ENCODE assay signal across 1 cellular context in genomic region chr2:110853516-110853915, GRCh38.
TF ChIP-seq lines count a peak whose summit lies in the region.

No MANE protein-coding gene starts in this region.

TF ChIP-seq in GM12878, 131 proteins besides CTCF, POLR2A, EP300 and RAD21 (continued from another document):
- TF ChIP-seq ZBTB11 (CRISPR knock-in tag; IDR thresholded peaks at IDR 0.05) (no peak), CEBPB (IDR thresholded peaks at IDR 0.05; ENCODE audit: borderline replicate concordance in 1 of 2, low read depth in 2 of 2, low read length in 2 of 2) (no peak), HSF1 (IDR thresholded peaks at IDR 0.05; ENCODE audit: low read depth, low read length) (no peak), TBL1XR1 (IDR thresholded peaks at IDR 0.05; ENCODE audit: low read depth, low read length) (no peak), MTA2 (IDR thresholded peaks at IDR 0.05; ENCODE audit: low read depth) (no peak), IKZF1 (conservative IDR thresholded peaks at IDR 0.05) (no peak), ESRRA (IDR thresholded peaks at IDR 0.05; ENCODE audit: low read length) (no peak), HCFC1 (IDR thresholded peaks at IDR 0.05; ENCODE audit: low read length) (no peak), BHLHE40 (IDR thresholded peaks at IDR 0.05; ENCODE audit: borderline replicate concordance in 1 of 2, low read depth in 2 of 2, low read length in 1 of 2) (no peak), SMC3 (IDR thresholded peaks at IDR 0.05; ENCODE audit: borderline replicate concordance, low read length) (peak; percentile 58; the same call in 1 of the 2 replicates), FOXK2 (IDR thresholded peaks at IDR 0.05) (no peak)
